In genomic region chr16:58197314-58198012, GRCh38 we compare ENCODE assay signal across 8 cellular contexts. TPM values are rescaled to one million over a fixed set of nuclear protein-coding genes. Genes with fewer than 3 reads are reported as not detected.
DNase-seq lines count a peak whose midpoint lies in the region; ATAC-seq and TF ChIP-seq lines count a peak whose summit lies in the region.

No MANE protein-coding gene starts in this region.

- H3K4me1 ChIP-seq in stomach smooth muscle (ENCODE audit: control insufficient read depth, insufficient read depth, low read length): peaks cover 15% of the 10 kb centered on the region

- H3K9me3 ChIP-seq in stomach smooth muscle (ENCODE audit: control insufficient read depth in 2 of 2, low read length in 2 of 2): no peaks in the 10 kb centered on the region

- H3K27me3 ChIP-seq in BJ (ENCODE audit: control insufficient read depth, insufficient read depth, low read length) (peaks cover 1% of the 10 kb centered on the region; the same call in 1 of the 2 replicates), stomach smooth muscle (ENCODE audit: control insufficient read depth in 1 of 2, insufficient read depth in 2 of 2, low read length in 2 of 2) (peaks cover 0 to 4% of the 10 kb centered on the region in 2 donors)

- H3K4me3 ChIP-seq in BJ (ENCODE audit: low read depth, low read length) (peak overlapping the region; percentile 54), stomach smooth muscle (ENCODE audit: low read length in 2 of 2) (peak overlapping the region; percentile 76 to 89)

- no peaks in the 10 kb centered on the region for H3K9me3 Mint-ChIP-seq in activated naive CD8-positive, alpha-beta T cell treated with anti-CD3 and anti-CD28 coated beads, Interleukin-2, amount 50 U/mL, for 24 hours

- H3K36me3 Mint-ChIP-seq in activated naive CD8-positive, alpha-beta T cell treated with anti-CD3 and anti-CD28 coated beads, Interleukin-2, amount 50 U/mL, for 24 hours (ENCODE audit: low read depth): peaks cover 40% of the 10 kb centered on the region

- peak overlapping the region; percentile 74 to 90 for H3K9ac ChIP-seq in stomach smooth muscle (ENCODE audit: low read length in 2 of 2)

- no peak overlapping the region for H3K27ac ChIP-seq in stomach smooth muscle (ENCODE audit: low read length)

- peak overlapping the region; percentile 90 for H3K4me3 Mint-ChIP-seq in activated naive CD8-positive, alpha-beta T cell treated with anti-CD3 and anti-CD28 coated beads, Interleukin-2, amount 50 U/mL, for 24 hours

- peaks cover 13% of the 10 kb centered on the region for H3K27me3 Mint-ChIP-seq in activated naive CD8-positive, alpha-beta T cell treated with anti-CD3 and anti-CD28 coated beads, Interleukin-2, amount 50 U/mL, for 24 hours

- peaks cover 43% of the 10 kb centered on the region for H3K4me1 Mint-ChIP-seq in activated naive CD8-positive, alpha-beta T cell treated with anti-CD3 and anti-CD28 coated beads, Interleukin-2, amount 50 U/mL, for 24 hours

- CTCF ChIA-PET in BJ (lab: Yijun Ruan, JAX): interaction anchor here (0.6 to 1.9 kb wide), 4 partner anchors 9 to 190 kb away, joined by 3 to 7 read pairs (median 4); no protein-coding TSS in a partner anchor

- TF ChIP-seq CTCF in BJ (IDR thresholded peaks at IDR 0.05; ENCODE audit: insufficient read depth, low read depth, low read length): no peak

- POLR2A ChIA-PET in BJ (lab: Charles Lee): interaction anchor here (0.9 kb wide), 1 partner anchor 68 kb away, joined by 3 read pairs; the partner anchor contains the start of gene CFAP20

- H3K27ac Mint-ChIP-seq in activated naive CD8-positive, alpha-beta T cell treated with anti-CD3 and anti-CD28 coated beads, Interleukin-2, amount 50 U/mL, for 24 hours: peak overlapping the region; percentile 86

- H3K36me3 ChIP-seq in BJ (ENCODE audit: control insufficient read depth, insufficient read depth, low read length) (no peaks in the 10 kb centered on the region), stomach smooth muscle (ENCODE audit: control insufficient read depth in 2 of 2, insufficient read depth in 2 of 2, low read length in 2 of 2) (peaks cover 8 to 10% of the 10 kb centered on the region in 2 donors)

- peak; percentile 38 for ATAC-seq in GM19328 (IDR thresholded peaks at IDR 0.05; ENCODE audit: unreplicated experiment)
- peak; percentile 17 for ATAC-seq in HG03565 (IDR thresholded peaks at IDR 0.05; ENCODE audit: unreplicated experiment)
- ATAC-seq in activated naive CD8-positive, alpha-beta T cell treated with anti-CD3 and anti-CD28 coated beads, Interleukin-2, amount 50 U/mL, for 24 hours: no peak
- ATAC-seq in esophagus mucosa: no peak

- DNase-seq in BJ (ENCODE audit: low read depth) (no peak), iPS-NIHi7 (ENCODE audit: extremely low spot score) (peak; percentile 35), C1 segment of cervical spinal cord (lab: John Stamatoyannopoulos, UW) (no peak)
- no peak for DNase-seq in activated naive CD8-positive, alpha-beta T cell treated with anti-CD3 and anti-CD28 coated beads, Interleukin-2, amount 50 U/mL, for 24 hours

RNA-seq across cellular contexts. Expression of gene CSNK2A2, which starts 0.4 kb away (rescaled TPM):
- 22.5 and 32.8 TPM in 2 replicates for polyA plus RNA-seq in BJ (2011; rRNA removed)
- 39.1 and 55.2 TPM in 2 replicates for polyA minus RNA-seq in BJ (2011; rRNA and poly(A)+ RNA removed)
- total RNA-seq in esophagus mucosa: 45.8 TPM

Comparison
In these comparisons a context has a peak if more than half of its experiments do, and no peak if none do; other contexts are left out.
1. ATAC-seq: peak in GM19328 (single experiment) and HG03565 (single experiment); none in activated naive CD8-positive, alpha-beta T cell treated with anti-CD3 and anti-CD28 coated beads, Interleukin-2, amount 50 U/mL, for 24 hours (single experiment) and esophagus mucosa (single experiment).